In genomic region chr1:21707891-21708290, GRCh38 we compare ENCODE assay signal across 20 cellular contexts. TPM values are rescaled to one million over a fixed set of nuclear protein-coding genes. Genes with fewer than 3 reads are reported as not detected.
A peak's percentile ranks its signal among the peaks of the same experiment; 100 is the strongest.
DNase-seq lines count a peak whose midpoint lies in the region; TF ChIP-seq lines count a peak whose summit lies in the region.
"Had no signal": no experiment of that assay in that cellular context is flagged by ENCODE, and none has a peak within 500 bp of the region (broad histone marks: within the 10 kb centered on the region; RNA-seq: fewer than 3 reads in every experiment).

No MANE protein-coding gene starts in this region.

- WGBS in endodermal cell (ENCODE audit: insufficient coverage in 1 of 2, insufficient read length in 1 of 2), 2 experiments, result 93 to 96% methylated on average over 3 to 4 of the region's 4 CpGs

- H3K9ac ChIP-seq in endodermal cell (ENCODE audit: extremely low read depth, low read length, poor library complexity, severe bottlenecking), result no peak overlapping the region

- peaks cover 63 to 80% of the 10 kb centered on the region in 2 donors for H3K36me3 Mint-ChIP-seq in CD14-positive monocyte
- H3K36me3 Mint-ChIP-seq in endodermal cell (ENCODE audit: low read depth), result peaks cover 29% of the 10 kb centered on the region

- peak overlapping the region; percentile 0; the same call in 1 of the 2 replicates for H3K27ac ChIP-seq in SJCRH30
- H3K27ac ChIP-seq in endodermal cell (ENCODE audit: low read depth, low read length), result no peak overlapping the region
- peak overlapping the region; percentile 27 for H3K27ac ChIP-seq in temporal lobe (ENCODE audit: low read depth, low read length)
- H3K27ac ChIP-seq in Peyer's patch, result no peak overlapping the region
- H3K27ac ChIP-seq: 22Rv1, A549, C4-2B had no signal

- H3K9me3 ChIP-seq in SJCRH30 (replicated peaks), result no peaks in the 10 kb centered on the region
- no peaks in the 10 kb centered on the region for H3K9me3 ChIP-seq in endodermal cell (ENCODE audit: control insufficient read depth, low read length)
- H3K9me3 ChIP-seq in Peyer's patch, result no peaks in the 10 kb centered on the region
- H3K9me3 ChIP-seq: A549, HAP-1 had no signal

- H3K4me1 Mint-ChIP-seq in CD14-positive monocyte, result peaks cover 15% of the 10 kb centered on the region
- peaks cover 23% of the 10 kb centered on the region for H3K4me1 Mint-ChIP-seq in endodermal cell

- no peaks in the 10 kb centered on the region for H3K9me3 Mint-ChIP-seq in CD14-positive monocyte
- no peaks in the 10 kb centered on the region for H3K9me3 Mint-ChIP-seq in endodermal cell
- H3K9me3 Mint-ChIP-seq: CD8-positive, alpha-beta T cell; HFFc6; IgD-negative memory B cell had no signal

- H3K4me1 ChIP-seq in SJCRH30 (peaks cover 45% of the 10 kb centered on the region), endodermal cell (ENCODE audit: control insufficient read depth, insufficient read depth, low read length) (no peaks in the 10 kb centered on the region), Peyer's patch (no peaks in the 10 kb centered on the region)

- no peak for DNase-seq in CD14-positive monocyte (ENCODE audit: low spot score)
- DNase-seq in SJCRH30, result peak in 1 of 2 experiments; percentile 45
- no peak for DNase-seq in endodermal cell
- no peak for DNase-seq in DMS79 treated with DMSO at 0.1 percent for 48 hours (lab: John Stamatoyannopoulos, UW)
- DNase-seq in RPMI8226, result no peak
- DNase-seq in Peyer's patch, result no peak
- DNase-seq: AML-193; Calu3; CD8-positive, alpha-beta T cell; DND-41; EL; HFFc6; KG1 had no signal

- H3K4me3 ChIP-seq in SJCRH30 (no peak overlapping the region), endodermal cell (ENCODE audit: low read length) (no peak overlapping the region), Peyer's patch (no peak overlapping the region)
- H3K4me3 ChIP-seq: A549, GM12878, HAP-1 had no signal

- H3K27me3 ChIP-seq in SJCRH30, result no peaks in the 10 kb centered on the region
- H3K27me3 ChIP-seq in endodermal cell (ENCODE audit: control insufficient read depth, insufficient read depth, low read length, poor library complexity, severe bottlenecking), result no peaks in the 10 kb centered on the region
- no peaks in the 10 kb centered on the region for H3K27me3 ChIP-seq in Peyer's patch

- H3K4me3 Mint-ChIP-seq in CD14-positive monocyte (no peak overlapping the region), endodermal cell (no peak overlapping the region)
- H3K4me3 Mint-ChIP-seq: CD8-positive, alpha-beta T cell; HFFc6; IgD-negative memory B cell had no signal

- H3K36me3 ChIP-seq in SJCRH30 (peaks cover 33% of the 10 kb centered on the region), endodermal cell (ENCODE audit: control insufficient read depth, insufficient read depth, low read length) (peaks cover 80% of the 10 kb centered on the region), Peyer's patch (peaks cover 0 to 56% (median 0%) of the 10 kb centered on the region in 3 donors)

- H3K27me3 Mint-ChIP-seq in CD14-positive monocyte (ENCODE audit: low read depth in 3 of 3), result no peaks in the 10 kb centered on the region
- H3K27me3 Mint-ChIP-seq in endodermal cell (ENCODE audit: insufficient read depth), result no peaks in the 10 kb centered on the region
- H3K27me3 Mint-ChIP-seq: IgD-negative memory B cell had no signal

- TF ChIP-seq CTCF in CD14-positive monocyte (IDR thresholded peaks at IDR 0.05) (no peak), endodermal cell (conservative IDR thresholded peaks at IDR 0.05) (no peak), Peyer's patch (IDR thresholded peaks at IDR 0.05) (no peak)

- TF ChIP-seq POLR2A in Peyer's patch (IDR thresholded peaks at IDR 0.05), result no peak

- H3K27ac Mint-ChIP-seq in CD14-positive monocyte, result peak overlapping the region in 6 of 7 donors; percentile 38 to 76 (median 58)
- H3K27ac Mint-ChIP-seq in endodermal cell, result peak overlapping the region; percentile 26
- H3K27ac Mint-ChIP-seq: CD8-positive, alpha-beta T cell; HFFc6; IgD-negative memory B cell had no signal

- intact Hi-C loops in CD14-positive monocyte (cut with micrococcal nuclease), result loop anchor here in 1 of 2 donors (10.0 kb wide), 1 partner anchor 257 kb away; no protein-coding TSS in a partner anchor

RNA-seq across cellular contexts. Expression of gene RAP1GAP, which starts 38.7 kb away (rescaled TPM):
- polyA plus RNA-seq in CD14-positive monocyte, result not detected
- 5.2 and 8.4 TPM in 2 replicates for total RNA-seq in SJCRH30 (2014; rRNA removed; shearing (Covaris generic))
- total RNA-seq in endodermal cell (1 to 10 TPM; 8.0 to 8.2 TPM), temporal lobe (22.6 TPM), Peyer's patch (10 to 100 TPM; 32.2 to 65.3 (median 57.0) TPM)
- polyA plus RNA-seq in endodermal cell (2013, experiment 1 of 2), result 5.2 TPM
- polyA plus RNA-seq in endodermal cell (2013, experiment 2 of 2), result 5.8 TPM
- polyA plus RNA-seq: IgD-negative memory B cell had no signal

Comparison
In these comparisons a context has a peak if more than half of its experiments do, and no peak if none do; other contexts are left out.
1. H3K27ac ChIP-seq: peak in SJCRH30 (single experiment) and temporal lobe (single experiment); none in endodermal cell (single experiment) and Peyer's patch (0 of 4).